In genomic region chr4:143554728-143555597, GRCh38 we compare ENCODE assay signal across 10 cellular contexts. TPM values are rescaled to one million over a fixed set of nuclear protein-coding genes. Genes with fewer than 3 reads are reported as not detected.
A peak's percentile ranks its signal among the peaks of the same experiment; 100 is the strongest.
DNase-seq lines count a peak whose midpoint lies in the region; ATAC-seq and TF ChIP-seq lines count a peak whose summit lies in the region.
"Had no signal": no experiment of that assay in that cellular context is flagged by ENCODE, and none has a peak within 500 bp of the region (broad histone marks: within the 10 kb centered on the region; RNA-seq: fewer than 3 reads in every experiment).

No MANE protein-coding gene starts in this region.

- TF ChIP-seq POLR2A in breast epithelium (IDR thresholded peaks at IDR 0.05) = no peak

- H3K27me3 Mint-ChIP-seq in activated CD8-positive, alpha-beta T cell treated with anti-CD3 and anti-CD28 coated beads for 36 hours = no peaks in the 10 kb centered on the region
- no peaks in the 10 kb centered on the region for H3K27me3 Mint-ChIP-seq in activated CD8-positive, alpha-beta T cell treated with anti-CD3 and anti-CD28 coated beads, Interleukin-2, amount 10 ng/mL, durations not matched to agents 7 days and 5 days (ENCODE audit: low read depth)
- no peaks in the 10 kb centered on the region for H3K27me3 Mint-ChIP-seq in progenitor cell of endocrine pancreas

- peaks cover 27% of the 10 kb centered on the region for H3K36me3 Mint-ChIP-seq in activated CD8-positive, alpha-beta T cell treated with anti-CD3 and anti-CD28 coated beads for 36 hours (ENCODE audit: low read depth)
- H3K36me3 Mint-ChIP-seq in activated CD8-positive, alpha-beta T cell treated with anti-CD3 and anti-CD28 coated beads, Interleukin-2, amount 10 ng/mL, durations not matched to agents 7 days and 5 days (ENCODE audit: low read depth) = peaks cover 40% of the 10 kb centered on the region
- H3K36me3 Mint-ChIP-seq in progenitor cell of endocrine pancreas (ENCODE audit: insufficient read depth) = peaks cover 14% of the 10 kb centered on the region

- H3K9me3 ChIP-seq in right atrium auricular region = no peaks in the 10 kb centered on the region
- H3K9me3 ChIP-seq in breast epithelium = no peaks in the 10 kb centered on the region
- H3K9me3 ChIP-seq: mucosa of descending colon had no signal

- H3K27ac ChIP-seq in right atrium auricular region = no peak overlapping the region
- no peak overlapping the region for H3K27ac ChIP-seq in breast epithelium

- H3K4me3 ChIP-seq in right atrium auricular region (no peak overlapping the region), breast epithelium (no peak overlapping the region)
- H3K4me3 ChIP-seq: mucosa of descending colon had no signal

- no peaks in the 10 kb centered on the region for H3K9me3 Mint-ChIP-seq in activated CD8-positive, alpha-beta T cell treated with anti-CD3 and anti-CD28 coated beads for 36 hours
- H3K9me3 Mint-ChIP-seq in activated CD8-positive, alpha-beta T cell treated with anti-CD3 and anti-CD28 coated beads, Interleukin-2, amount 10 ng/mL, durations not matched to agents 7 days and 5 days (ENCODE audit: insufficient read depth) = no peaks in the 10 kb centered on the region
- H3K9me3 Mint-ChIP-seq in progenitor cell of endocrine pancreas (ENCODE audit: low read depth) = peaks cover 3% of the 10 kb centered on the region

- DNase-seq in activated CD8-positive, alpha-beta T cell treated with anti-CD3 and anti-CD28 coated beads for 36 hours = peak; percentile 48
- DNase-seq in activated CD8-positive, alpha-beta T cell treated with anti-CD3 and anti-CD28 coated beads, Interleukin-2, amount 10 ng/mL, durations not matched to agents 7 days and 5 days = no peak
- DNase-seq in progenitor cell of endocrine pancreas (ENCODE audit: low spot score, unreplicated experiment) = no peak
- no peak for DNase-seq in right atrium auricular region (ENCODE audit: low spot score)
- DNase-seq in omental fat pad (ENCODE audit: low spot score) = no peak
- no peak for DNase-seq in breast epithelium (ENCODE audit: low spot score in 2 of 2)
- DNase-seq: foreskin melanocyte, mucosa of descending colon had no signal

- POLR2A ChIA-PET in activated CD8-positive, alpha-beta T cell treated with anti-CD3 and anti-CD28 coated beads for 36 hours (lab: Charles Lee) = interaction anchor here (0.6 kb wide), 1 partner anchor 40 kb away, joined by 3 read pairs; no protein-coding TSS in a partner anchor
- POLR2A ChIA-PET in activated CD8-positive, alpha-beta T cell treated with anti-CD3 and anti-CD28 coated beads, Interleukin-2, amount 10 ng/mL, durations not matched to agents 7 days and 5 days (lab: Charles Lee) = no interaction called here

- no peaks in the 10 kb centered on the region for H3K27me3 ChIP-seq in right atrium auricular region
- no peaks in the 10 kb centered on the region for H3K27me3 ChIP-seq in breast epithelium

- TF ChIP-seq CTCF in activated CD8-positive, alpha-beta T cell treated with anti-CD3 and anti-CD28 coated beads for 36 hours (IDR thresholded peaks at IDR 0.05) = no peak
- no peak for TF ChIP-seq CTCF in progenitor cell of endocrine pancreas (IDR thresholded peaks at IDR 0.05; ENCODE audit: unreplicated experiment)
- TF ChIP-seq CTCF in right atrium auricular region (IDR thresholded peaks at IDR 0.05) = no peak
- no peak for TF ChIP-seq CTCF in omental fat pad (IDR thresholded peaks at IDR 0.05)
- no peak for TF ChIP-seq CTCF in breast epithelium (IDR thresholded peaks at IDR 0.05)

- peaks cover 25% of the 10 kb centered on the region for H3K4me1 Mint-ChIP-seq in activated CD8-positive, alpha-beta T cell treated with anti-CD3 and anti-CD28 coated beads for 36 hours (ENCODE audit: low read depth)
- peaks cover 34% of the 10 kb centered on the region for H3K4me1 Mint-ChIP-seq in activated CD8-positive, alpha-beta T cell treated with anti-CD3 and anti-CD28 coated beads, Interleukin-2, amount 10 ng/mL, durations not matched to agents 7 days and 5 days (ENCODE audit: low read depth)
- peaks cover 10% of the 10 kb centered on the region for H3K4me1 Mint-ChIP-seq in progenitor cell of endocrine pancreas (ENCODE audit: low read depth)

- H3K4me3 Mint-ChIP-seq in activated CD8-positive, alpha-beta T cell treated with anti-CD3 and anti-CD28 coated beads for 36 hours = no peak overlapping the region
- no peak overlapping the region for H3K4me3 Mint-ChIP-seq in activated CD8-positive, alpha-beta T cell treated with anti-CD3 and anti-CD28 coated beads, Interleukin-2, amount 10 ng/mL, durations not matched to agents 7 days and 5 days
- H3K4me3 Mint-ChIP-seq in progenitor cell of endocrine pancreas (ENCODE audit: low read depth) = no peak overlapping the region

- H3K27ac Mint-ChIP-seq in activated CD8-positive, alpha-beta T cell treated with anti-CD3 and anti-CD28 coated beads for 36 hours = peak overlapping the region; percentile 49
- no peak overlapping the region for H3K27ac Mint-ChIP-seq in activated CD8-positive, alpha-beta T cell treated with anti-CD3 and anti-CD28 coated beads, Interleukin-2, amount 10 ng/mL, durations not matched to agents 7 days and 5 days
- peak overlapping the region; percentile 13 for H3K27ac Mint-ChIP-seq in progenitor cell of endocrine pancreas

- ATAC-seq in activated CD8-positive, alpha-beta T cell treated with anti-CD3 and anti-CD28 coated beads for 36 hours = no peak
- no peak for ATAC-seq in activated CD8-positive, alpha-beta T cell treated with anti-CD3 and anti-CD28 coated beads, Interleukin-2, amount 10 ng/mL, durations not matched to agents 7 days and 5 days
- ATAC-seq in GM21786 (IDR thresholded peaks at IDR 0.05; ENCODE audit: unreplicated experiment) (peak; percentile 69), HG03457 (IDR thresholded peaks at IDR 0.05; ENCODE audit: unreplicated experiment) (peak; percentile 31), omental fat pad (ENCODE audit: low FRiP score) (no peak)
- ATAC-seq: mucosa of descending colon had no signal

- H3K4me1 ChIP-seq in right atrium auricular region (no peaks in the 10 kb centered on the region), breast epithelium (no peaks in the 10 kb centered on the region)

- H3K36me3 ChIP-seq in right atrium auricular region = peaks cover 32% of the 10 kb centered on the region
- no peaks in the 10 kb centered on the region for H3K36me3 ChIP-seq in breast epithelium

- CTCF ChIA-PET in activated CD8-positive, alpha-beta T cell treated with anti-CD3 and anti-CD28 coated beads for 36 hours (lab: Charles Lee) = interaction anchor here (1.2 kb wide), 1 partner anchor 12 kb away, joined by 4 read pairs; no protein-coding TSS in a partner anchor
- CTCF ChIA-PET in activated CD8-positive, alpha-beta T cell treated with anti-CD3 and anti-CD28 coated beads, Interleukin-2, amount 10 ng/mL, durations not matched to agents 7 days and 5 days (lab: Charles Lee) = interaction anchor here (0.8 kb wide), 1 partner anchor 24 kb away, joined by 3 read pairs; no protein-coding TSS in a partner anchor

- intact Hi-C loops in activated CD8-positive, alpha-beta T cell treated with anti-CD3 and anti-CD28 coated beads for 36 hours (cut with micrococcal nuclease) = no loop called here
- intact Hi-C loops in breast epithelium (cut with DNase I; ENCODE audit: low total_unique reads) = no loop called here

RNA-seq across cellular contexts. Expression of gene SMARCA5, which starts 41.5 kb away (rescaled TPM):
- 10 to 100 TPM; 61.2 to 62.1 TPM for total RNA-seq in activated CD8-positive, alpha-beta T cell treated with anti-CD3 and anti-CD28 coated beads for 36 hours
- total RNA-seq in activated CD8-positive, alpha-beta T cell treated with anti-CD3 and anti-CD28 coated beads, Interleukin-2, amount 10 ng/mL, durations not matched to agents 7 days and 5 days = 10 to 100 TPM; 45.6 to 45.7 TPM
- total RNA-seq in progenitor cell of endocrine pancreas (86.2 and 88.7 TPM in 2 replicates), right atrium auricular region (10 to 100 TPM; 18.6 to 23.4 TPM), omental fat pad (10 to 100 TPM; 25.5 to 35.2 (median 30.5) TPM), breast epithelium (10 to 100 TPM; 34.7 to 58.2 (median 53.4) TPM)

Comparison
In these comparisons a context has a peak if more than half of its experiments do, and no peak if none do; other contexts are left out.
1. ATAC-seq: peak in GM21786 (single experiment) and HG03457 (single experiment); none in activated CD8-positive, alpha-beta T cell treated with anti-CD3 and anti-CD28 coated beads for 36 hours (single experiment), activated CD8-positive, alpha-beta T cell treated with anti-CD3 and anti-CD28 coated beads, Interleukin-2, amount 10 ng/mL, durations not matched to agents 7 days and 5 days (single experiment) and omental fat pad (single experiment).